Comparison of ENCODE assay signal across 1 cellular context in genomic region chr7:106869954-106870353, GRCh38.
TF ChIP-seq lines count a peak whose summit lies in the region.

No MANE protein-coding gene starts in this region.

TF ChIP-seq in K562, 482 proteins besides CTCF, POLR2A, EP300 and RAD21 (continued from another document):
- no peak for TF ChIP-seq ETV6 (IDR thresholded peaks at IDR 0.05; ENCODE audit: borderline replicate concordance in 1 of 2, low read depth in 2 of 2, low read length in 1 of 2)
- no peak for TF ChIP-seq ETV6 (CRISPR knock-in tag; IDR thresholded peaks at IDR 0.05; ENCODE audit: borderline replicate concordance)
- TF ChIP-seq PTBP1 (IDR thresholded peaks at IDR 0.05; ENCODE audit: low read depth, low read length), result no peak
- TF ChIP-seq ZBTB43 (CRISPR knock-in tag; IDR thresholded peaks at IDR 0.05), result no peak
- TF ChIP-seq STAT5B (CRISPR knock-in tag; IDR thresholded peaks at IDR 0.05), result no peak
- no peak for TF ChIP-seq POLR2AphosphoS5 (IDR thresholded peaks at IDR 0.05; ENCODE audit: control insufficient read depth, insufficient read depth, low read depth, low read length)
- no peak for TF ChIP-seq ZNF76 (CRISPR knock-in tag; IDR thresholded peaks at IDR 0.05; ENCODE audit: borderline replicate concordance)
- peak; percentile 18 for TF ChIP-seq TBP (optimal IDR thresholded peaks at IDR 0.05; ENCODE audit: low read depth, low read length)
- TF ChIP-seq GTF3C2 (IDR thresholded peaks at IDR 0.05; ENCODE audit: borderline replicate concordance, extremely low read depth, insufficient read length), result no peak
- no peak for TF ChIP-seq ZNF740 (CRISPR knock-in tag; IDR thresholded peaks at IDR 0.05)
- no peak for TF ChIP-seq ZNF740 (tag; IDR thresholded peaks at IDR 0.05)
- peak; percentile 5; the same call in 1 of the 2 replicates for TF ChIP-seq BCOR (IDR thresholded peaks at IDR 0.05)
- TF ChIP-seq, protein P1, sequence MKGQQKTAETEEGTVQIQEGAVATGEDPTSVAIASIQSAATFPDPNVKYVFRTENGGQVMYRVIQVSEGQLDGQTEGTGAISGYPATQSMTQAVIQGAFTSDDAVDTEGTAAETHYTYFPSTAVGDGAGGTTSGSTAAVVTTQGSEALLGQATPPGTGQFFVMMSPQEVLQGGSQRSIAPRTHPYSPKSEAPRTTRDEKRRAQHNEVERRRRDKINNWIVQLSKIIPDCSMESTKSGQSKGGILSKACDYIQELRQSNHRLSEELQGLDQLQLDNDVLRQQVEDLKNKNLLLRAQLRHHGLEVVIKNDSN (CRISPR knock-in tag; IDR thresholded peaks at IDR 0.05), result no peak
- TF ChIP-seq KDM1A (IDR thresholded peaks at IDR 0.05), result peak in 1 of 2 experiments; percentile 30; a peak in 1 of 4 replicates
- no peak for TF ChIP-seq RFX7 (CRISPR knock-in tag; IDR thresholded peaks at IDR 0.05)
- TF ChIP-seq MYBL2 (IDR thresholded peaks at IDR 0.05; ENCODE audit: low read depth), result no peak
- TF ChIP-seq MYBL2 (CRISPR knock-in tag; IDR thresholded peaks at IDR 0.05; ENCODE audit: borderline replicate concordance), result no peak
- TF ChIP-seq ILF3 (IDR thresholded peaks at IDR 0.05; ENCODE audit: borderline replicate concordance), result no peak
- TF ChIP-seq CBFA2T3 (IDR thresholded peaks at IDR 0.05), result peak; percentile 61
